11 cellular contexts compared by ENCODE assay signal in the genomic region with DNA sequence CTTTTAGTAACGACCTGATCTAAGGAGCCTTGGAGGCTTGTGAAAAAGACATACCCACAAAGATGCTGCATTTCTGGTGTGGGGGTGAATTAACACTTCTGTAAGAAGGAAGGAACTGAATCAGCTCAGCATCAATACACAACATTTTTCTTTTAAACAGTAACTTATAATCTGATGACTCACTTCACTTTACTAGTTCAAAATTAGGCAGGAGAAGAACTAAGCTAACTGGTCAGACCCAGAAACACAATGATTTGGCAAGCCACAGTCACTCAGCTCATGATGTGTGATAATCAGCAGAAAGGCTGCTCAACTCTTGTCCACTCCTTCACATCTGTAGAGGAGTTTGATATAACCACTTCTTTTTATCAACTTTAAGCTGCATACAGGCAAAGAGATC. TPM values are rescaled to one million over a fixed set of nuclear protein-coding genes. Genes with fewer than 3 reads are reported as not detected.
DNase-seq lines count a peak whose midpoint lies in the region; ATAC-seq, FAIRE-seq and TF ChIP-seq lines count a peak whose summit lies in the region.
"Had no signal": no experiment of that assay in that cellular context is flagged by ENCODE, and none has a peak within 500 bp of the region (broad histone marks: within the 10 kb centered on the region; RNA-seq: fewer than 3 reads in every experiment).

No MANE protein-coding gene starts in this region.

- 40% methylated on average over 1 of the region's 1 CpG for WGBS in A549 (ENCODE audit: missing lambda C conversion rate)
- WGBS in stomach, 5 donors, result 69 to 89% (median 81%) methylated on average over 1 of the region's 1 CpG

- no peak for TF ChIP-seq RAD21 in A549 (conservative IDR thresholded peaks at IDR 0.05 in 1 of 2, IDR thresholded peaks at IDR 0.05 in 1 of 2)

- TF ChIP-seq CTCF in A549 (IDR thresholded peaks at IDR 0.05) (no peak), stomach (IDR thresholded peaks at IDR 0.05) (no peak)

- no peaks in the 10 kb centered on the region for H3K27me3 Mint-ChIP-seq in dendritic cell treated with granulocyte-macrophage colony-stimulating factor and Interleukin-4, amounts not matched to agents 40 ng/mL and 50 ng/mL, for 4 days

- H3K4me1 Mint-ChIP-seq in dendritic cell treated with granulocyte-macrophage colony-stimulating factor and Interleukin-4, amounts not matched to agents 40 ng/mL and 50 ng/mL, for 4 days (ENCODE audit: low read depth), result peaks cover 19% of the 10 kb centered on the region

- ATAC-seq in A549, result no peak
- ATAC-seq in HG03378 (IDR thresholded peaks at IDR 0.05; ENCODE audit: unreplicated experiment), result peak; percentile 59

- no peaks in the 10 kb centered on the region for H3K27me3 ChIP-seq in stomach

- no peak overlapping the region for H3K4me3 Mint-ChIP-seq in dendritic cell treated with granulocyte-macrophage colony-stimulating factor and Interleukin-4, amounts not matched to agents 40 ng/mL and 50 ng/mL, for 4 days

- H3K9me3 Mint-ChIP-seq in dendritic cell treated with granulocyte-macrophage colony-stimulating factor and Interleukin-4, amounts not matched to agents 40 ng/mL and 50 ng/mL, for 4 days, result no peaks in the 10 kb centered on the region

- H3K4me1 ChIP-seq in A549, result peaks cover 21% of the 10 kb centered on the region
- H3K4me1 ChIP-seq in stomach, result peaks cover 3 to 30% (median 16%) of the 10 kb centered on the region in 4 donors

- CTCF ChIA-PET in A549 (lab: Yijun Ruan, JAX), result interaction anchor here (1.0 to 2.9 kb wide), 2 partner anchors 14 kb away, joined by 3 to 9 read pairs; no protein-coding TSS in a partner anchor

- no peaks in the 10 kb centered on the region for H3K9me3 ChIP-seq in A549
- no peaks in the 10 kb centered on the region for H3K9me3 ChIP-seq in stomach

- peak overlapping the region; percentile 53 for H3K4me2 ChIP-seq in A549

- no peak for DNase-seq in A549 (ENCODE audit: low read depth in 1 of 2, low spot score in 1 of 2)
- no peak for DNase-seq in GM19239 (ENCODE audit: insufficient read length, low spot score)
- DNase-seq in stomach, result no peak
- DNase-seq in NCI-H1417 (lab: John Stamatoyannopoulos, UW), result no peak
- no peak for DNase-seq in Ammon's horn (ENCODE audit: low spot score)
- DNase-seq in NCI-H524 treated with DMSO at 0.1 percent for 48 hours (lab: John Stamatoyannopoulos, UW), result no peak
- DNase-seq: activated CD4-positive, alpha-beta T cell treated with anti-CD3 and anti-CD28 coated beads for 48 hours; effector CD4-positive, alpha-beta T cell had no signal

- H3K27ac ChIP-seq in A549, result peak overlapping the region; percentile 23 to 74; a peak in 4 of 6 replicates
- H3K27ac ChIP-seq in stomach, result peak overlapping the region in 2 of 5 donors; percentile 45 to 56
- H3K27ac ChIP-seq: C4-2B had no signal

- peaks cover 21% of the 10 kb centered on the region for H3K36me3 Mint-ChIP-seq in dendritic cell treated with granulocyte-macrophage colony-stimulating factor and Interleukin-4, amounts not matched to agents 40 ng/mL and 50 ng/mL, for 4 days (ENCODE audit: low read depth)

- H3K4me3 ChIP-seq in A549 (no peak overlapping the region), stomach (no peak overlapping the region)

- TF ChIP-seq POLR2A in A549 (IDR thresholded peaks at IDR 0.05; ENCODE audit: low read length), result no peak
- no peak for TF ChIP-seq POLR2A in stomach (IDR thresholded peaks at IDR 0.05)

- peak overlapping the region; percentile 27 for H3K27ac Mint-ChIP-seq in dendritic cell treated with granulocyte-macrophage colony-stimulating factor and Interleukin-4, amounts not matched to agents 40 ng/mL and 50 ng/mL, for 4 days

- no peaks in the 10 kb centered on the region for H3K36me3 ChIP-seq in stomach

- POLR2A ChIA-PET in A549 (lab: Yijun Ruan, JAX), result no interaction called here

- TF ChIP-seq EP300 in A549 (IDR thresholded peaks at IDR 0.05) (no peak), stomach (IDR thresholded peaks at IDR 0.05) (no peak)

- intact Hi-C loops in dendritic cell treated with granulocyte-macrophage colony-stimulating factor and Interleukin-4, amounts not matched to agents 40 ng/mL and 50 ng/mL, for 4 days (cut with micrococcal nuclease), result loop anchor here (5.0 to 10.0 kb wide), 2 partner anchors 561 to 898 kb away; partner anchors contain the start of gene SLC10A7
- intact Hi-C loops in stomach (cut with DNase I; ENCODE audit: low total_unique reads), result no loop called here

- FAIRE-seq in A549 (lab: Jason Lieb, UNC) (peak; percentile 87), GM19239 (lab: Jason Lieb, UNC) (peak; percentile 96)

TF ChIP-seq in A549, 52 proteins besides CTCF, POLR2A, EP300 and RAD21:
- TF ChIP-seq CBX2 (IDR thresholded peaks at IDR 0.05; ENCODE audit: borderline replicate concordance, low read depth) (no peak), HOXA7 (CRISPR knock-in tag; IDR thresholded peaks at IDR 0.05) (no peak), KDM5A (IDR thresholded peaks at IDR 0.05) (no peak), HOXB5 (CRISPR knock-in tag; IDR thresholded peaks at IDR 0.05) (no peak), ATOH8 (CRISPR knock-in tag; IDR thresholded peaks at IDR 0.05; ENCODE audit: low read depth) (no peak), CHD4 (IDR thresholded peaks at IDR 0.05; ENCODE audit: borderline replicate concordance) (no peak), SMC3 (IDR thresholded peaks at IDR 0.05) (no peak), EHMT2 (IDR thresholded peaks at IDR 0.05; ENCODE audit: low read depth) (no peak), FOSL2 (IDR thresholded peaks at IDR 0.05) (no peak), FOSL2 (CRISPR knock-in tag; IDR thresholded peaks at IDR 0.05) (peak; percentile 31)

RNA-seq across cellular contexts. Expression of gene MMAA, which starts 4.6 kb away (rescaled TPM):
- polyA plus RNA-seq in A549 (2011; rRNA removed), result 2.6 and 4.0 TPM in 2 replicates
- 0.52 and 0.67 TPM in 2 replicates for polyA plus RNA-seq in A549 (2012; cell fraction: cytosol; rRNA removed)
- 0.12 and 0.20 TPM in 2 replicates for polyA plus RNA-seq in A549 (2012; cell fraction: nucleus; rRNA removed)
- 0.98 to 1.5 TPM (median 1.3 TPM) in 3 replicates for polyA plus RNA-seq in A549 (2017; fragmentation: RNase III; extraction: RNeasy Plus Mini Kit Qiagen cat#74134 plus additional on column Dnase treatment)
- 1.7 and 1.9 TPM in 2 replicates for polyA minus RNA-seq in A549 (2011; rRNA and poly(A)+ RNA removed)
- total RNA-seq in stomach, result 10 to 100 TPM in 1 of 5 donors, 1 to 10 TPM in 2, under 1 TPM in 2; 0.29 to 13.2 (median 3.1) TPM
- 10 to 100 TPM in 1 of 3 donors, 1 to 10 TPM in 2; 6.2 to 12.5 (median 7.9) TPM for polyA plus RNA-seq in stomach

RNA-seq across cellular contexts. Expression of gene C4orf51, which starts 56.1 kb away (rescaled TPM):
- polyA plus RNA-seq in A549 (2011; rRNA removed) (not detected in 2 replicates), A549 (2017; fragmentation: RNase III; extraction: RNeasy Plus Mini Kit Qiagen cat#74134 plus additional on column Dnase treatment) (not detected in 3 replicates), stomach (not detected)
- polyA plus RNA-seq in A549 (2012; cell fraction: cytosol; rRNA removed), result not detected in 2 replicates
- not detected in 2 replicates for polyA plus RNA-seq in A549 (2012; cell fraction: nucleus; rRNA removed)
- not detected in 2 replicates for polyA minus RNA-seq in A549 (2011; rRNA and poly(A)+ RNA removed)
- not detected for total RNA-seq in stomach
